12 cellular contexts compared by ENCODE assay signal in the genomic region with DNA sequence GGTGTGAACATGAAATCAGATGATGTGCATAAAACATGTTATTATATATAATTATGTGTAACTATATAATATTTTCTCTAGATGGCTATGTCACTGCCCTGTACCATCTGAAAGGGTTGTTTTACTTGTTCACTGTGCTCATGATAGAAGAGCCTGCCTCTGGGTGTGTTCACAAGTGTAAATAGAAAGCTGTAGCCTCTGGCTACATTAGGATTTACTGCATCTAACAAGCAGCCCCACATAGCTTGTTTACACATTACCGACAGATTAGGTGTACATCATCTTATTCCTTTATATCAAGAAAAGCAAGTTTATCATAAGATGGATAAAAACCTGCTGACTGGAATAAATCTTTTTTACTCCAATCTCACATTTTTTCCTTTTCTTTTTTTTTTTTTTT. TPM values are rescaled to one million over a fixed set of nuclear protein-coding genes. Genes with fewer than 3 reads are reported as not detected.
A peak's percentile ranks its signal among the peaks of the same experiment; 100 is the strongest.
DNase-seq lines count a peak whose midpoint lies in the region; ATAC-seq and TF ChIP-seq lines count a peak whose summit lies in the region.
"Had no signal": no experiment of that assay in that cellular context is flagged by ENCODE, and none has a peak within 500 bp of the region (broad histone marks: within the 10 kb centered on the region; RNA-seq: fewer than 3 reads in every experiment).

No MANE protein-coding gene starts in this region.

- H4K8ac ChIP-seq in neuronal stem cell (ENCODE audit: low read depth, low read length), result no peak overlapping the region

- H2AFZ ChIP-seq in GM23248 (no peak overlapping the region), neuronal stem cell (ENCODE audit: low read length) (no peak overlapping the region)

- H3K4ac ChIP-seq in neuronal stem cell (ENCODE audit: low read length), result no peak overlapping the region

- H2AK5ac ChIP-seq in neuronal stem cell (ENCODE audit: low read depth, low read length), result no peak overlapping the region

- DNase-seq in GM23248 (no peak), body of pancreas (no peak), neuronal stem cell (ENCODE audit: low spot score) (no peak), GM10266 (ENCODE audit: extremely low spot score) (no peak)
- DNase-seq: caudate nucleus; KG1; NCI-H524 treated with DMSO at 0.1 percent for 48 hours; stimulated activated naive CD8-positive, alpha-beta T cell treated with anti-CD3 and anti-CD28 coated beads, Interleukin-15, Interleukin-2, amounts not matched to agents 100 U/mL and 50 U/mL, for 24 hours had no signal

- in situ Hi-C loops in GM23248 (cut with MboI), result no loop called here

- no peaks in the 10 kb centered on the region for H3K36me3 ChIP-seq in GM23248 (ENCODE audit: low read depth)
- no peaks in the 10 kb centered on the region for H3K36me3 ChIP-seq in body of pancreas (replicated peaks in 1 of 2; ENCODE audit: insufficient read depth in 1 of 2, low read depth in 2 of 2)
- no peaks in the 10 kb centered on the region for H3K36me3 ChIP-seq in neutrophil
- H3K36me3 ChIP-seq in neuronal stem cell (replicated peaks in 1 of 2; ENCODE audit: control insufficient read depth in 2 of 2, insufficient read depth in 2 of 2, low read length in 2 of 2), result no peaks in the 10 kb centered on the region

- intact Hi-C loops in body of pancreas (cut with DNase I), result no loop called here

- peaks cover 73% of the 10 kb centered on the region for H3K79me2 ChIP-seq in GM23248 (ENCODE audit: insufficient read depth)

- H4K20me1 ChIP-seq in GM23248 (ENCODE audit: insufficient read depth), result no peaks in the 10 kb centered on the region

- TF ChIP-seq POLR2A in body of pancreas (IDR thresholded peaks at IDR 0.05), result no peak

- H3K27me3 ChIP-seq in GM23248 (replicated peaks; ENCODE audit: insufficient read depth), result no peaks in the 10 kb centered on the region
- H3K27me3 ChIP-seq in body of pancreas, result no peaks in the 10 kb centered on the region
- no peaks in the 10 kb centered on the region for H3K27me3 ChIP-seq in neutrophil
- no peaks in the 10 kb centered on the region for H3K27me3 ChIP-seq in neuronal stem cell (ENCODE audit: control insufficient read depth in 3 of 3, insufficient read depth in 3 of 3, low read depth in 1 of 3, low read length in 3 of 3)

- H3K79me1 ChIP-seq in neuronal stem cell (ENCODE audit: low read depth, low read length), result no peaks in the 10 kb centered on the region

- H4K91ac ChIP-seq in neuronal stem cell (ENCODE audit: low read depth, low read length, poor library complexity), result no peak overlapping the region

- H3F3A ChIP-seq in GM23248 (ENCODE audit: insufficient read depth), result peaks cover 42% of the 10 kb centered on the region

- H3K9ac ChIP-seq in GM23248 (no peak overlapping the region), neuronal stem cell (ENCODE audit: low read depth, low read length, poor library complexity) (no peak overlapping the region)

- H3K4me3 ChIP-seq in GM23248 (no peak overlapping the region), body of pancreas (no peak overlapping the region), neutrophil (ENCODE audit: low read depth in 1 of 2, low read length in 1 of 2) (no peak overlapping the region), neuronal stem cell (ENCODE audit: low read length in 2 of 2) (no peak overlapping the region)

- H3K14ac ChIP-seq in neuronal stem cell (ENCODE audit: low read length), result no peak overlapping the region

- no peak overlapping the region for H2BK5ac ChIP-seq in neuronal stem cell (ENCODE audit: low read length)

- TF ChIP-seq CTCF in 22Rv1 (IDR thresholded peaks at IDR 0.05) (no peak), body of pancreas (IDR thresholded peaks at IDR 0.05) (no peak), neutrophil (IDR thresholded peaks at IDR 0.05) (no peak), GM10266 (IDR thresholded peaks at IDR 0.05; ENCODE audit: control insufficient read depth, insufficient read depth, low read depth, missing control alignments) (no peak)

- no peaks in the 10 kb centered on the region for H3K9me3 ChIP-seq in GM23248 (ENCODE audit: low read depth)
- H3K9me3 ChIP-seq in body of pancreas, result no peaks in the 10 kb centered on the region
- no peaks in the 10 kb centered on the region for H3K9me3 ChIP-seq in neutrophil
- H3K9me3 ChIP-seq in neuronal stem cell (replicated peaks in 1 of 2; ENCODE audit: control insufficient read depth in 2 of 2, insufficient read depth in 1 of 2, low read depth in 1 of 2, low read length in 2 of 2), result no peaks in the 10 kb centered on the region

- ATAC-seq in body of pancreas, result no peak
- no peak for ATAC-seq in HG02798 (IDR thresholded peaks at IDR 0.05; ENCODE audit: poor library complexity, unreplicated experiment)
- ATAC-seq in HG03139 (IDR thresholded peaks at IDR 0.05; ENCODE audit: unreplicated experiment), result no peak
- ATAC-seq: stimulated activated naive CD8-positive, alpha-beta T cell treated with anti-CD3 and anti-CD28 coated beads, Interleukin-15, Interleukin-2, amounts not matched to agents 100 U/mL and 50 U/mL, for 24 hours had no signal

- WGBS in GM23248 (ENCODE audit: low coverage in 1 of 2, low lambda C conversion rate in 2 of 2, missing lambda C conversion rate in 2 of 2), 2 experiments, result 95 to 100% methylated on average over 1 of the region's 1 CpG
- 84 to 87% methylated on average over 1 of the region's 1 CpG for WGBS in body of pancreas, 2 donors
- WGBS in neuronal stem cell (ENCODE audit: extremely low coverage in 2 of 2, insufficient read length in 2 of 2, insufficient replicate concordance in 1 of 2), 2 donors, result no CpG with 5 or more reads among the region's 1 CpG

- no peak overlapping the region for H3K18ac ChIP-seq in neuronal stem cell (ENCODE audit: low read length)

- H3K4me2 ChIP-seq in GM23248 (ENCODE audit: unreplicated experiment) (no peak overlapping the region), neuronal stem cell (ENCODE audit: insufficient read depth, low read length, poor library complexity, severe bottlenecking) (no peak overlapping the region)

- no peak overlapping the region for H2BK15ac ChIP-seq in neuronal stem cell (ENCODE audit: low read length)

- H3K4me1 ChIP-seq in GM23248 (ENCODE audit: insufficient read depth) (peaks cover 29% of the 10 kb centered on the region), body of pancreas (peaks cover 30% of the 10 kb centered on the region), neutrophil (ENCODE audit: control insufficient read depth in 1 of 2, insufficient read depth in 1 of 2, low read depth in 1 of 2, low read length in 1 of 2) (peaks cover 31 to 33% of the 10 kb centered on the region in 2 experiments), neuronal stem cell (ENCODE audit: control insufficient read depth in 2 of 2, insufficient read depth in 1 of 2, low read depth in 1 of 2, low read length in 2 of 2) (peaks cover 10 to 14% of the 10 kb centered on the region in 2 donors)

- H2BK120ac ChIP-seq in neuronal stem cell (ENCODE audit: low read depth, low read length), result no peak overlapping the region

- no peak overlapping the region for H3K23ac ChIP-seq in neuronal stem cell (ENCODE audit: low read depth, low read length, poor library complexity)

- peak overlapping the region; percentile 94 for H3K27ac ChIP-seq in 22Rv1
- peak overlapping the region; percentile 88; the same call in 1 of the 2 replicates for H3K27ac ChIP-seq in GM23248
- H3K27ac ChIP-seq in body of pancreas, result peak overlapping the region in 3 of 4 donors; percentile 89 to 93 (median 93)
- H3K27ac ChIP-seq in neutrophil, result peak overlapping the region; percentile 87
- no peak overlapping the region for H3K27ac ChIP-seq in neuronal stem cell (replicated peaks; ENCODE audit: low read length)

- no peak overlapping the region for H2BK12ac ChIP-seq in neuronal stem cell (ENCODE audit: low read length)

- H3K9me2 ChIP-seq in GM23248 (ENCODE audit: insufficient read depth), result no peaks in the 10 kb centered on the region

RNA-seq across cellular contexts. Expression of gene CHD9, which starts 46.1 kb away (rescaled TPM):
- total RNA-seq in GM23248 (2014; rRNA removed; shearing (Covaris generic)), result 20.5 and 24.0 TPM in 2 replicates
- polyA plus RNA-seq in GM23248 (2016; fragmentation: Nextera tagmentation; extraction: Ambion mirVana), result 38.1 and 47.4 TPM in 2 replicates
- total RNA-seq in body of pancreas, result 10 to 100 TPM; 38.1 to 58.7 TPM
- 40.5 TPM for polyA plus RNA-seq in neuronal stem cell (2013, experiment 1 of 2)
- polyA plus RNA-seq in neuronal stem cell (2013, experiment 2 of 2), result 38.6 TPM

RNA-seq across cellular contexts. Expression of gene CHD9NB, which starts 48.2 kb away (rescaled TPM):
- 0.22 and 0.25 TPM in 2 replicates for total RNA-seq in GM23248 (2014; rRNA removed; shearing (Covaris generic))
- polyA plus RNA-seq in GM23248 (2016; fragmentation: Nextera tagmentation; extraction: Ambion mirVana), result 0.15 and 0.20 TPM in 2 replicates
- total RNA-seq in body of pancreas, result 10 to 100 TPM in 1 of 2 donors, 1 to 10 TPM in 1; 3.1 to 12.5 TPM
- polyA plus RNA-seq in neuronal stem cell (2013, experiment 1 of 2), result 4.2 TPM
- polyA plus RNA-seq in neuronal stem cell (2013, experiment 2 of 2), result 4.1 TPM
